ENCODE assay signal across 17 cellular contexts in genomic region chr4:48585401-48585800, GRCh38.
DNase-seq lines count a peak whose midpoint lies in the region; ATAC-seq lines count a peak whose summit lies in the region.
"Had no signal": no experiment of that assay in that cellular context is flagged by ENCODE, and none has a peak within 500 bp of the region (broad histone marks: within the 10 kb centered on the region; RNA-seq: fewer than 3 reads in every experiment).

No MANE protein-coding gene starts in this region.

- H3K4me1 Mint-ChIP-seq in activated naive CD8-positive, alpha-beta T cell (ENCODE audit: low read depth): peaks cover 11% of the 10 kb centered on the region
- peaks cover 11% of the 10 kb centered on the region for H3K4me1 Mint-ChIP-seq in activated naive CD8-positive, alpha-beta T cell treated with anti-CD3 and anti-CD28 coated beads for 36 hours
- H3K4me1 Mint-ChIP-seq in T-helper 17 cell: peaks cover 20% of the 10 kb centered on the region
- peaks cover 7% of the 10 kb centered on the region for H3K4me1 Mint-ChIP-seq in memory B cell
- H3K4me1 Mint-ChIP-seq: brain had no signal

- no peaks in the 10 kb centered on the region for H3K9me3 ChIP-seq in T-helper 17 cell (ENCODE audit: control insufficient read depth, low read length, poor library complexity, severe bottlenecking)
- H3K9me3 ChIP-seq: upper lobe of right lung had no signal

- no peak for DNase-seq in activated naive CD8-positive, alpha-beta T cell treated with anti-CD3 and anti-CD28 coated beads for 36 hours
- DNase-seq in T-helper 17 cell: no peak
- DNase-seq in memory B cell (ENCODE audit: low spot score in 2 of 2): no peak
- DNase-seq in stimulated activated CD4-positive, alpha-beta T cell treated with anti-CD3 and anti-CD28 coated beads, Interleukin-2, amount 100 ng/mL, for 48 hours: no peak
- DNase-seq in SHP77 (lab: John Stamatoyannopoulos, UW): no peak
- DNase-seq: activated CD4-positive, alpha-beta T cell treated with anti-CD3 and anti-CD28 coated beads, Interleukin-2, amount 10 ng/mL, durations not matched to agents 24 days and 14 days; activated CD8-positive, alpha-beta memory T cell treated with anti-CD3 and anti-CD28 coated beads, Interleukin-2, amount 10 ng/mL, durations not matched to agents 7 days and 5 days; DMS79; NCI-H226; retina; stimulated activated CD4-positive, alpha-beta T cell treated with anti-CD3 and anti-CD28 coated beads, Interleukin-4, amount 100 ng/mL, for 1 hour; upper lobe of right lung had no signal

- ATAC-seq in T-helper 17 cell (no peak), memory B cell (ENCODE audit: low read depth) (no peak), GM21717 (IDR thresholded peaks at IDR 0.05; ENCODE audit: unreplicated experiment) (no peak)
- ATAC-seq: activated CD8-positive, alpha-beta memory T cell treated with anti-CD3 and anti-CD28 coated beads, Interleukin-2, amount 10 ng/mL, durations not matched to agents 7 days and 5 days; HCT116; upper lobe of right lung had no signal

- H3K36me3 Mint-ChIP-seq in activated naive CD8-positive, alpha-beta T cell: peaks cover 8% of the 10 kb centered on the region
- peaks cover 13% of the 10 kb centered on the region for H3K36me3 Mint-ChIP-seq in activated naive CD8-positive, alpha-beta T cell treated with anti-CD3 and anti-CD28 coated beads for 36 hours
- H3K36me3 Mint-ChIP-seq in T-helper 17 cell (ENCODE audit: low read depth) (peaks cover 9% of the 10 kb centered on the region), memory B cell (peaks cover 34% of the 10 kb centered on the region)

- no peaks in the 10 kb centered on the region for H3K27me3 Mint-ChIP-seq in activated naive CD8-positive, alpha-beta T cell
- no peaks in the 10 kb centered on the region for H3K27me3 Mint-ChIP-seq in activated naive CD8-positive, alpha-beta T cell treated with anti-CD3 and anti-CD28 coated beads for 36 hours
- H3K27me3 Mint-ChIP-seq in T-helper 17 cell: no peaks in the 10 kb centered on the region
- no peaks in the 10 kb centered on the region for H3K27me3 Mint-ChIP-seq in memory B cell
- H3K27me3 Mint-ChIP-seq: activated CD4-positive, alpha-beta T cell treated with anti-CD3 and anti-CD28 coated beads, Interleukin-2, amount 10 ng/mL, durations not matched to agents 24 days and 14 days; activated CD8-positive, alpha-beta memory T cell treated with anti-CD3 and anti-CD28 coated beads, Interleukin-2, amount 10 ng/mL, durations not matched to agents 7 days and 5 days; brain had no signal

- no peaks in the 10 kb centered on the region for H3K9me3 Mint-ChIP-seq in activated naive CD8-positive, alpha-beta T cell (ENCODE audit: low read depth)
- no peaks in the 10 kb centered on the region for H3K9me3 Mint-ChIP-seq in activated naive CD8-positive, alpha-beta T cell treated with anti-CD3 and anti-CD28 coated beads for 36 hours
- no peaks in the 10 kb centered on the region for H3K9me3 Mint-ChIP-seq in memory B cell
- H3K9me3 Mint-ChIP-seq: activated CD4-positive, alpha-beta T cell treated with anti-CD3 and anti-CD28 coated beads, Interleukin-2, amount 10 ng/mL, durations not matched to agents 24 days and 14 days; brain; CD14-positive monocyte had no signal

- H3K4me3 Mint-ChIP-seq in activated naive CD8-positive, alpha-beta T cell: no peak overlapping the region
- no peak overlapping the region for H3K4me3 Mint-ChIP-seq in activated naive CD8-positive, alpha-beta T cell treated with anti-CD3 and anti-CD28 coated beads for 36 hours
- H3K4me3 Mint-ChIP-seq in T-helper 17 cell (no peak overlapping the region), memory B cell (no peak overlapping the region)
- H3K4me3 Mint-ChIP-seq: activated CD4-positive, alpha-beta T cell treated with anti-CD3 and anti-CD28 coated beads, Interleukin-2, amount 10 ng/mL, durations not matched to agents 24 days and 14 days; activated CD8-positive, alpha-beta memory T cell treated with anti-CD3 and anti-CD28 coated beads, Interleukin-2, amount 10 ng/mL, durations not matched to agents 7 days and 5 days; brain; CD14-positive monocyte had no signal

- H3K27ac Mint-ChIP-seq in activated naive CD8-positive, alpha-beta T cell: peak overlapping the region; percentile 36
- H3K27ac Mint-ChIP-seq in activated naive CD8-positive, alpha-beta T cell treated with anti-CD3 and anti-CD28 coated beads for 36 hours: no peak overlapping the region
- peak overlapping the region; percentile 67 for H3K27ac Mint-ChIP-seq in T-helper 17 cell
- H3K27ac Mint-ChIP-seq in memory B cell: peak overlapping the region; percentile 48
- H3K27ac Mint-ChIP-seq: activated CD4-positive, alpha-beta T cell treated with anti-CD3 and anti-CD28 coated beads, Interleukin-2, amount 10 ng/mL, durations not matched to agents 24 days and 14 days; CD14-positive monocyte had no signal
